26 cellular contexts compared by ENCODE assay signal in genomic region chr2:107428781-107429180, GRCh38.
"Had no signal": no experiment of that assay in that cellular context is flagged by ENCODE, and none has a peak within 500 bp of the region (broad histone marks: within the 10 kb centered on the region; RNA-seq: fewer than 3 reads in every experiment).

No MANE protein-coding gene starts in this region.

- H2AFZ ChIP-seq: PC-9 had no signal

- H3K4me1 ChIP-seq: Peyer's patch had no signal

- H3K4me3 ChIP-seq: PC-9, Peyer's patch had no signal

- H3K4me2 ChIP-seq: PC-9, SK-N-SH had no signal

- H3K27ac ChIP-seq: PC-9, Peyer's patch had no signal

- ATAC-seq: HepG2 had no signal

- H3K27me3 ChIP-seq: Peyer's patch had no signal

- DNase-seq: IMR-90, Kasumi-1, KG1, NCI-H1092, NCI-H1105 treated with DMSO at 0.1 percent for 48 hours, NCI-H1417 treated with DMSO at 0.1 percent for 48 hours, NCI-H146, NCI-H1694 treated with DMSO at 0.1 percent for 48 hours, NCI-H1930, NCI-H2081, NCI-H2107, NCI-H2171, NCI-H226, NCI-H446, NCI-H510A, NCI-H524 treated with DMSO at 0.1 percent for 48 hours, NCI-H69, NCI-H774, OCI-M1, PC-9, Peyer's patch, Right ventricle myocardium superior, RPMI8226, SIG-M5, SK-N-SH had no signal

- H3K9ac ChIP-seq: SK-N-SH had no signal

- H3K9me3 ChIP-seq: Peyer's patch, SK-N-SH had no signal

- H3K36me3 ChIP-seq: Peyer's patch had no signal
